Comparison of ENCODE assay signal across 1 cellular context in the genomic region with DNA sequence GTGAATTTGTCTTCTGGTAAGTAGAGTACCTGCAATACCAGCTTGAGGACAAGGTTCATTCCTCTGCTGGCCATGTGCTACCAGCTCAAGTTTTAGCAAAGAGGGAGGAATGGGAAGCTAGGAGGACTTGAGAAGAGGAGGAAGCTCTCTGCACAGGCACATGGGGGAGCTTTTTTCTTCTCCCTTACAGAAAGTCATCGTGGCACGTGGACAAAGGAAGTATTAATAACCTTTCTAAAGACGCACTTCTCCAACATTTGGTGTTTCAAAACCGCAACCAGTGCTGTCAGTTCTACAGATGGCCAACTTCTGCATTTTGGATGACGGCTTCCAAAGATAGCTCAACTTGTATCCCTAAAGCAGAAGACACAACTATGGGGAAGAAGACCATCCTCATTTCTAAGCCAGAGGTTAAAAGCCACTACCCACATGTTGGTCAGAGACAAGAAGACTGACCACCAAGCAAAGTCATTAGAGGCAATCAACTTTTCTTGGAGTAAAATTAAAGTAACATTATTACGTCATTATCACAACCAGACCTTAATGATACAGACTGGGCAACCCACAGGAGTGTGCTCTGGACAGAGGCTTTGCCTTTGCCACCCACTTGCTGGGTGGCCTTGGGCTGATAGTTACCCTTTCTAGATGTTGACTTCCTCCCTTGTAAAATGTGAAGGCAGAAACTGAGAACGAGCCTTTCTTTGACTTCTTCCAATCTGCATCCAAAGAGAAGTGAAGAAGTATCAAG.
A peak's percentile ranks its signal among the peaks of the same experiment; 100 is the strongest.
TF ChIP-seq lines count a peak whose summit lies in the region.

No MANE protein-coding gene starts in this region.

TF ChIP-seq in HepG2, 621 proteins besides CTCF, POLR2A, EP300 and RAD21:
- peak; percentile 58 for TF ChIP-seq ATF7 (IDR thresholded peaks at IDR 0.05)
- no peak for TF ChIP-seq ATF7 (CRISPR knock-in tag; IDR thresholded peaks at IDR 0.05)
- no peak for TF ChIP-seq JDP2 (CRISPR knock-in tag; IDR thresholded peaks at IDR 0.05; ENCODE audit: borderline replicate concordance)
